18 cellular contexts compared by ENCODE assay signal in genomic region chr3:43152649-43153048, GRCh38. TPM values are rescaled to one million over a fixed set of nuclear protein-coding genes. Genes with fewer than 3 reads are reported as not detected.
DNase-seq lines count a peak whose midpoint lies in the region; ATAC-seq, FAIRE-seq and TF ChIP-seq lines count a peak whose summit lies in the region.
"Had no signal": no experiment of that assay in that cellular context is flagged by ENCODE, and none has a peak within 500 bp of the region (broad histone marks: within the 10 kb centered on the region; RNA-seq: fewer than 3 reads in every experiment).

No MANE protein-coding gene starts in this region.

- H3K4me1 Mint-ChIP-seq in nephron: peaks cover 41% of the 10 kb centered on the region

- no peak for ATAC-seq in left lung
- ATAC-seq: activated CD8-positive, alpha-beta memory T cell treated with anti-CD3 and anti-CD28 coated beads, Interleukin-2, amount 10 ng/mL, durations not matched to agents 7 days and 5 days had no signal

- peak overlapping the region in 1 of 3 experiments; percentile 40 for H3K4me3 Mint-ChIP-seq in nephron
- H3K4me3 Mint-ChIP-seq: activated CD8-positive, alpha-beta memory T cell treated with anti-CD3 and anti-CD28 coated beads, Interleukin-2, amount 10 ng/mL, durations not matched to agents 7 days and 5 days; dendritic cell treated with granulocyte-macrophage colony-stimulating factor and Interleukin-4, amounts not matched to agents 40 ng/mL and 50 ng/mL, for 4 days; T-helper 2 cell treated with Interferon-gamma antibody and Interleukin-4, amounts not matched to agents 5 μg/mL and 100 μg/mL, for 36 hours had no signal

- peak overlapping the region; percentile 66 to 94 (median 91) for H3K27ac Mint-ChIP-seq in nephron
- H3K27ac Mint-ChIP-seq: activated CD8-positive, alpha-beta memory T cell treated with anti-CD3 and anti-CD28 coated beads, Interleukin-2, amount 10 ng/mL, durations not matched to agents 7 days and 5 days; dendritic cell treated with granulocyte-macrophage colony-stimulating factor and Interleukin-4, amounts not matched to agents 40 ng/mL and 50 ng/mL, for 4 days; T-helper 2 cell treated with Interferon-gamma antibody and Interleukin-4, amounts not matched to agents 5 μg/mL and 100 μg/mL, for 36 hours had no signal

- no peak for TF ChIP-seq CTCF in dorsolateral prefrontal cortex (IDR thresholded peaks at IDR 0.05 in 54 of 56, conservative IDR thresholded peaks at IDR 0.05 in 2 of 56; ENCODE audit: low read depth in 1 of 56, partially characterized antibody in 56 of 56)
- TF ChIP-seq CTCF in nephron (IDR thresholded peaks at IDR 0.05; ENCODE audit: unreplicated experiment in 3 of 3): no peak
- no peak for TF ChIP-seq CTCF in left lung (IDR thresholded peaks at IDR 0.05)

- H3K27me3 Mint-ChIP-seq in nephron (ENCODE audit: low read depth): peaks cover 32% of the 10 kb centered on the region

- peaks cover 0 to 3% (median 0%) of the 10 kb centered on the region in 45 donors for H3K27me3 ChIP-seq in dorsolateral prefrontal cortex
- H3K27me3 ChIP-seq in left lung: peaks cover 0 to 4% of the 10 kb centered on the region in 2 donors
- H3K27me3 ChIP-seq: BLaER1 had no signal

- peaks cover 7% of the 10 kb centered on the region for H3K9me3 Mint-ChIP-seq in nephron
- H3K9me3 Mint-ChIP-seq: T-helper 2 cell treated with Interferon-gamma antibody and Interleukin-4, amounts not matched to agents 5 μg/mL and 100 μg/mL, for 36 hours had no signal

- no peaks in the 10 kb centered on the region for H3K36me3 ChIP-seq in left lung
- H3K36me3 ChIP-seq: BLaER1, HAP-1, thoracic aorta had no signal

- peak; percentile 60 for DNase-seq in COLO829 (ENCODE audit: low spot score)
- DNase-seq in KG1 (lab: John Stamatoyannopoulos, UW): peak; percentile 24
- DNase-seq in dorsolateral prefrontal cortex: no peak
- DNase-seq in NCI-H524 (lab: John Stamatoyannopoulos, UW): no peak
- DNase-seq in RCC 7860 (ENCODE audit: low spot score): no peak
- no peak for DNase-seq in left lung
- DNase-seq: activated CD4-positive, CD25-positive, alpha-beta regulatory T cell treated with anti-CD3 and anti-CD28 coated beads, Interleukin-2, amount 50 U/mL, for 72 hours; activated CD8-positive, alpha-beta memory T cell treated with anti-CD3 and anti-CD28 coated beads, Interleukin-2, amount 10 ng/mL, durations not matched to agents 7 days and 5 days; activated effector memory CD4-positive, alpha-beta T cell treated with Interleukin-2 at 50 U/mL for 16 hours; DMS153; NCI-H2029; stimulated activated CD4-positive, alpha-beta T cell treated with anti-CD3 and anti-CD28 coated beads, Interleukin-4, amount 100 ng/mL, for 1 hour had no signal

- H3K4me1 ChIP-seq in left lung: no peaks in the 10 kb centered on the region
- H3K4me1 ChIP-seq: HAP-1 had no signal

- intact Hi-C loops in dorsolateral prefrontal cortex (cut with DNase I): loop anchor here in 1 of 2 donors (2.0 kb wide), 1 partner anchor 192 kb away; no protein-coding TSS in a partner anchor
- intact Hi-C loops in left lung (cut with DNase I): no loop called here

- peak overlapping the region in 30 of 59 donors; percentile 0 to 53 (median 26) for H3K4me3 ChIP-seq in dorsolateral prefrontal cortex
- H3K4me3 ChIP-seq in left lung: no peak overlapping the region
- H3K4me3 ChIP-seq: BLaER1, HAP-1, thoracic aorta had no signal

- no peaks in the 10 kb centered on the region for H3K9me3 ChIP-seq in left lung
- H3K9me3 ChIP-seq: BLaER1, HAP-1, thoracic aorta had no signal

- H3K27ac ChIP-seq in dorsolateral prefrontal cortex (peak overlapping the region in 33 of 59 donors; percentile 1 to 97 (median 58)), left lung (no peak overlapping the region)
- H3K27ac ChIP-seq: BLaER1, thoracic aorta had no signal

- FAIRE-seq in RCC 7860 (lab: Jason Lieb, UNC): no peak

- H3K36me3 Mint-ChIP-seq in nephron (ENCODE audit: low read depth): no peaks in the 10 kb centered on the region
- H3K36me3 Mint-ChIP-seq: activated CD8-positive, alpha-beta memory T cell treated with anti-CD3 and anti-CD28 coated beads, Interleukin-2, amount 10 ng/mL, durations not matched to agents 7 days and 5 days had no signal

RNA-seq across cellular contexts. Expression of gene POMGNT2, which starts 46.8 kb away (rescaled TPM):
- 10 to 100 TPM; 21.9 to 62.0 (median 41.4) TPM for total RNA-seq in dorsolateral prefrontal cortex
- total RNA-seq in left lung: 10 to 100 TPM; 15.3 to 15.5 TPM

Comparison
In these comparisons a context has a peak if more than half of its experiments do, and no peak if none do; other contexts are left out.
1. DNase-seq: peak in COLO829 (single experiment) and KG1 (single experiment); none in dorsolateral prefrontal cortex (0 of 10), NCI-H524 (0 of 2), RCC 7860 (single experiment) and left lung (0 of 2).
2. H3K27ac ChIP-seq: peak in dorsolateral prefrontal cortex (33 of 59); none in left lung (0 of 2).
3. H3K4me3 ChIP-seq: peak in dorsolateral prefrontal cortex (30 of 59); none in left lung (0 of 2).